19 cellular contexts compared by ENCODE assay signal in genomic region chr22:47996446-47996857, GRCh38.
DNase-seq lines count a peak whose midpoint lies in the region; ATAC-seq and TF ChIP-seq lines count a peak whose summit lies in the region.
"Had no signal": no experiment of that assay in that cellular context is flagged by ENCODE, and none has a peak within 500 bp of the region (broad histone marks: within the 10 kb centered on the region; RNA-seq: fewer than 3 reads in every experiment).

No MANE protein-coding gene starts in this region.

- H3K4me2 ChIP-seq in OCI-LY1 (ENCODE audit: low read length), result peak overlapping the region; percentile 36; the same call in 1 of the 2 replicates

- no peak overlapping the region for H2AFZ ChIP-seq in OCI-LY1 (ENCODE audit: low read length)

- no peak for TF ChIP-seq CTCF in OCI-LY1 (IDR thresholded peaks at IDR 0.05; ENCODE audit: low read length)

- no peak overlapping the region for H3K27ac Mint-ChIP-seq in stimulated activated memory B cell treated with anti-CD40 and anti-IgM and Interleukin-4, amounts not matched to agents 10 μg/mL and 1 μg/mL and 100 μg/mL, for 72 hours

- H3K4me1 ChIP-seq in OCI-LY1 (ENCODE audit: insufficient read depth, low read length, severe bottlenecking), result peaks cover 31% of the 10 kb centered on the region
- H3K4me1 ChIP-seq: lower lobe of right lung, upper lobe of left lung had no signal

- H3K79me2 ChIP-seq in OCI-LY1 (ENCODE audit: insufficient read depth, low read length), result no peaks in the 10 kb centered on the region

- no peaks in the 10 kb centered on the region for H3K9me2 ChIP-seq in OCI-LY1 (ENCODE audit: low read depth, low read length)

- no peaks in the 10 kb centered on the region for H3K27me3 ChIP-seq in OCI-LY1 (ENCODE audit: insufficient read depth, low read length)
- H3K27me3 ChIP-seq: neutrophil, upper lobe of left lung had no signal

- no peaks in the 10 kb centered on the region; the same call in none of the 2 replicates for H3F3A ChIP-seq in OCI-LY1 (ENCODE audit: insufficient read depth, low read length)

- H4K20me1 ChIP-seq in OCI-LY1 (ENCODE audit: insufficient read depth, low read length), result no peaks in the 10 kb centered on the region

- no peaks in the 10 kb centered on the region for H3K36me3 Mint-ChIP-seq in stimulated activated memory B cell treated with anti-CD40 and anti-IgM and Interleukin-4, amounts not matched to agents 10 μg/mL and 1 μg/mL and 100 μg/mL, for 72 hours

- peak overlapping the region; percentile 99 for H3K27ac ChIP-seq in OCI-LY1 (ENCODE audit: low read depth, low read length, poor library complexity, severe bottlenecking)
- H3K27ac ChIP-seq: lower lobe of right lung, neutrophil, SK-N-MC, upper lobe of left lung had no signal

- no peak overlapping the region for H3K4me3 Mint-ChIP-seq in stimulated activated memory B cell treated with anti-CD40 and anti-IgM and Interleukin-4, amounts not matched to agents 10 μg/mL and 1 μg/mL and 100 μg/mL, for 72 hours

- DNase-seq in AG08395 (ENCODE audit: low spot score) (no peak), erythroblast (lab: John Stamatoyannopoulos, UW) (no peak), AG08396 (ENCODE audit: low spot score) (no peak), NCI-H128 (lab: John Stamatoyannopoulos, UW; ENCODE audit: unreplicated experiment) (no peak)
- DNase-seq: activated naive CD4-positive, alpha-beta T cell treated with anti-CD3 and anti-CD28 coated beads, Interleukin-2, amount 50 U/mL, for 16 hours; effector CD4-positive, alpha-beta T cell; lower lobe of right lung; NCI-H1436 treated with DMSO at 0.1 percent for 48 hours; NCI-H82; small intestine; stimulated activated naive CD8-positive, alpha-beta T cell treated with anti-CD3 and anti-CD28 coated beads, Interleukin-15, Interleukin-2, amounts not matched to agents 100 U/mL and 50 U/mL, for 24 hours had no signal

- no peak for TF ChIP-seq POLR2A in erythroblast (IDR thresholded peaks at IDR 0.05; ENCODE audit: low read length)

- H3K9me3 Mint-ChIP-seq in stimulated activated memory B cell treated with anti-CD40 and anti-IgM and Interleukin-4, amounts not matched to agents 10 μg/mL and 1 μg/mL and 100 μg/mL, for 72 hours, result no peaks in the 10 kb centered on the region

- H3K9ac ChIP-seq in OCI-LY1 (ENCODE audit: low read length), result peak overlapping the region; percentile 63; the same call in 1 of the 2 replicates

- H3K4me1 Mint-ChIP-seq in stimulated activated memory B cell treated with anti-CD40 and anti-IgM and Interleukin-4, amounts not matched to agents 10 μg/mL and 1 μg/mL and 100 μg/mL, for 72 hours, result peaks cover 22% of the 10 kb centered on the region

- H3K9me3 ChIP-seq in OCI-LY1 (ENCODE audit: low read length), result no peaks in the 10 kb centered on the region
- H3K9me3 ChIP-seq: lower lobe of right lung, neutrophil, upper lobe of left lung had no signal

- no peaks in the 10 kb centered on the region; the same call in 1 of the 2 replicates for H3K36me3 ChIP-seq in OCI-LY1 (ENCODE audit: insufficient read depth, low read length)
- H3K36me3 ChIP-seq: lower lobe of right lung, neutrophil, upper lobe of left lung had no signal

- no peak overlapping the region for H3K4me3 ChIP-seq in OCI-LY1 (ENCODE audit: low read depth, low read length, poor library complexity, severe bottlenecking)
- H3K4me3 ChIP-seq: lower lobe of right lung, SK-N-MC, upper lobe of left lung had no signal

- peak; percentile 80 for ATAC-seq in GM18867 (IDR thresholded peaks at IDR 0.05; ENCODE audit: unreplicated experiment)
- peak; percentile 79 for ATAC-seq in HG02763 (IDR thresholded peaks at IDR 0.05; ENCODE audit: unreplicated experiment)
- peak; percentile 86 for ATAC-seq in stimulated activated memory B cell treated with anti-CD40 and anti-IgM and Interleukin-4, amounts not matched to agents 10 μg/mL and 1 μg/mL and 100 μg/mL, for 72 hours
- ATAC-seq: esophagus mucosa; stimulated activated naive CD8-positive, alpha-beta T cell treated with anti-CD3 and anti-CD28 coated beads, Interleukin-15, Interleukin-2, amounts not matched to agents 100 U/mL and 50 U/mL, for 24 hours had no signal

- peaks cover 3% of the 10 kb centered on the region for H3K27me3 Mint-ChIP-seq in stimulated activated memory B cell treated with anti-CD40 and anti-IgM and Interleukin-4, amounts not matched to agents 10 μg/mL and 1 μg/mL and 100 μg/mL, for 72 hours
